ENCODE assay signal across 1 cellular context in the genomic region with DNA sequence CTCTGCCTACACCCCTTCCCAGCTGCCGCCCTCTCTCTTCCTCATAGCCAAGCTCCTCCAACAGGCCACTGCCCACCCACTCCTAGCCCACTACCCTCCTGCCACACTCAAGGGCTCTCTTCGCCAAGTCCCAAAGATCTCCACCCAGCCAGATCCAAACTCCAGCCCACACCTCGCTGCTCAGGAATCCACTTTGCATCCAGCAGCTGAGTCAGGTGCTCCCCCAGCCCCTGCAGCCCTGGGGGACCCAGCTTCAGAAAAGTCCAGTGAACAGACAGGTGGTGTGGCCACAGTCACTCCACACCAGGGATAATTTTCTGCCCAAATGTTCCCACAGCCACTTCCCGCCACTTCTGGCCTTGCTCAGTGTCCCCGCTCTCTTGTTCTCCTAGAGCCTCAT.
TF ChIP-seq lines count a peak whose summit lies in the region.

No MANE protein-coding gene starts in this region.

TF ChIP-seq in WTC11, 78 proteins besides CTCF, POLR2A, EP300 and RAD21 (continued from another document):
- TF ChIP-seq, protein P1, sequence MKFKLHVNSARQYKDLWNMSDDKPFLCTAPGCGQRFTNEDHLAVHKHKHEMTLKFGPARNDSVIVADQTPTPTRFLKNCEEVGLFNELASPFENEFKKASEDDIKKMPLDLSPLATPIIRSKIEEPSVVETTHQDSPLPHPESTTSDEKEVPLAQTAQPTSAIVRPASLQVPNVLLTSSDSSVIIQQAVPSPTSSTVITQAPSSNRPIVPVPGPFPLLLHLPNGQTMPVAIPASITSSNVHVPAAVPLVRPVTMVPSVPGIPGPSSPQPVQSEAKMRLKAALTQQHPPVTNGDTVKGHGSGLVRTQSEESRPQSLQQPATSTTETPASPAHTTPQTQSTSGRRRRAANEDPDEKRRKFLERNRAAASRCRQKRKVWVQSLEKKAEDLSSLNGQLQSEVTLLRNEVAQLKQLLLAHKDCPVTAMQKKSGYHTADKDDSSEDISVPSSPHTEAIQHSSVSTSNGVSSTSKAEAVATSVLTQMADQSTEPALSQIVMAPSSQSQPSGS (CRISPR knock-in tag; IDR thresholded peaks at IDR 0.05; ENCODE audit: borderline replicate concordance, low read depth), result no peak
- TF ChIP-seq NFE2L1 (CRISPR knock-in tag; IDR thresholded peaks at IDR 0.05), result no peak
